23 cellular contexts compared by ENCODE assay signal in genomic region chr10:78571286-78571685, GRCh38.
DNase-seq lines count a peak whose midpoint lies in the region; ATAC-seq and TF ChIP-seq lines count a peak whose summit lies in the region.
"Had no signal": no experiment of that assay in that cellular context is flagged by ENCODE, and none has a peak within 500 bp of the region (broad histone marks: within the 10 kb centered on the region; RNA-seq: fewer than 3 reads in every experiment).

No MANE protein-coding gene starts in this region.

- H3K4me1 ChIP-seq in cardiac muscle cell (ENCODE audit: low read depth) (peaks cover 38% of the 10 kb centered on the region), right atrium auricular region (peaks cover 0 to 19% of the 10 kb centered on the region in 2 donors), thyroid gland (peaks cover 36 to 70% of the 10 kb centered on the region in 2 donors), body of pancreas (no peaks in the 10 kb centered on the region)
- H3K4me1 ChIP-seq: SJCRH30 had no signal

- peaks cover 2% of the 10 kb centered on the region for H3K27me3 Mint-ChIP-seq in brain
- peaks cover 23% of the 10 kb centered on the region for H3K27me3 Mint-ChIP-seq in nephron progenitor cell (ENCODE audit: low read depth, poor library complexity)
- no peaks in the 10 kb centered on the region for H3K27me3 Mint-ChIP-seq in activated T-cell treated with anti-CD3 and anti-CD28 coated beads, Interleukin-2, amount 50 U/mL, for 72 hours (ENCODE audit: low read depth)

- H3K9me3 ChIP-seq in cardiac muscle cell (ENCODE audit: low read depth) (no peaks in the 10 kb centered on the region), right atrium auricular region (no peaks in the 10 kb centered on the region), thyroid gland (no peaks in the 10 kb centered on the region), body of pancreas (no peaks in the 10 kb centered on the region)
- H3K9me3 ChIP-seq: SJCRH30 had no signal

- H3K27ac Mint-ChIP-seq in brain (peak overlapping the region; percentile 58 to 91 (median 81)), nephron progenitor cell (peak overlapping the region; percentile 40)
- no peak overlapping the region for H3K27ac Mint-ChIP-seq in activated T-cell treated with anti-CD3 and anti-CD28 coated beads, Interleukin-2, amount 50 U/mL, for 72 hours
- H3K27ac Mint-ChIP-seq: CD4-positive, alpha-beta memory T cell had no signal

- peak overlapping the region; percentile 80 for H3K27ac ChIP-seq in cardiac muscle cell
- no peak overlapping the region for H3K27ac ChIP-seq in right atrium auricular region
- H3K27ac ChIP-seq in thyroid gland: peak overlapping the region; percentile 74 to 92 (median 87)
- H3K27ac ChIP-seq in body of pancreas: no peak overlapping the region
- H3K27ac ChIP-seq: GM23248, PC-9, SJCRH30 had no signal

- no peaks in the 10 kb centered on the region for H3K36me3 ChIP-seq in cardiac muscle cell
- no peaks in the 10 kb centered on the region for H3K36me3 ChIP-seq in right atrium auricular region
- no peaks in the 10 kb centered on the region for H3K36me3 ChIP-seq in thyroid gland
- no peaks in the 10 kb centered on the region for H3K36me3 ChIP-seq in body of pancreas (replicated peaks in 1 of 2; ENCODE audit: insufficient read depth in 1 of 2, low read depth in 2 of 2)
- H3K36me3 ChIP-seq: SJCRH30 had no signal

- H3K4me3 Mint-ChIP-seq in brain: no peak overlapping the region
- no peak overlapping the region for H3K4me3 Mint-ChIP-seq in nephron progenitor cell
- no peak overlapping the region for H3K4me3 Mint-ChIP-seq in activated T-cell treated with anti-CD3 and anti-CD28 coated beads, Interleukin-2, amount 50 U/mL, for 72 hours
- H3K4me3 Mint-ChIP-seq: CD4-positive, alpha-beta memory T cell; H9 had no signal

- TF ChIP-seq POLR2A in thyroid gland (IDR thresholded peaks at IDR 0.05) (no peak), body of pancreas (IDR thresholded peaks at IDR 0.05) (no peak)

- DNase-seq in cardiac muscle cell (ENCODE audit: low read depth in 1 of 2, low spot score in 1 of 2) (no peak), right atrium auricular region (ENCODE audit: low spot score) (no peak), nephron progenitor cell (no peak), thyroid gland (peak; percentile 43 to 44), medulla oblongata (ENCODE audit: extremely low spot score) (no peak), body of pancreas (no peak)
- no peak for DNase-seq in activated T-cell treated with anti-CD3 and anti-CD28 coated beads, Interleukin-2, amount 50 U/mL, for 72 hours
- DNase-seq: CD4-positive, alpha-beta memory T cell; DMS 273 treated with DMSO at 0.1 percent for 48 hours; DND-41; GM23248; H9; NCI-H1105 treated with DMSO at 0.1 percent for 48 hours; NCI-H1694 treated with DMSO at 0.1 percent for 48 hours; NCI-H2081; NCI-H446 treated with DMSO at 0.1 percent for 48 hours; NCI-H526; NCI-H82; NK-92 treated with Interleukin-12 subunit alpha and Interleukin-12 subunit beta, amount 100 ng/mL, for 24 hours; PC-9; SJCRH30 had no signal

- 83 to 84% methylated on average over 7 of the region's 7 CpGs for WGBS in thyroid gland, 2 donors
- 91 to 92% methylated on average over 7 of the region's 7 CpGs for WGBS in body of pancreas, 2 donors

- H3K36me3 Mint-ChIP-seq in brain: no peaks in the 10 kb centered on the region
- H3K36me3 Mint-ChIP-seq in nephron progenitor cell (ENCODE audit: low read depth): no peaks in the 10 kb centered on the region
- no peaks in the 10 kb centered on the region for H3K36me3 Mint-ChIP-seq in activated T-cell treated with anti-CD3 and anti-CD28 coated beads, Interleukin-2, amount 50 U/mL, for 72 hours (ENCODE audit: insufficient read depth in 2 of 2)
- H3K36me3 Mint-ChIP-seq: CD4-positive, alpha-beta memory T cell had no signal

- H3K4me1 Mint-ChIP-seq in brain (peaks cover 90% of the 10 kb centered on the region), nephron progenitor cell (peaks cover 92% of the 10 kb centered on the region)
- no peaks in the 10 kb centered on the region for H3K4me1 Mint-ChIP-seq in activated T-cell treated with anti-CD3 and anti-CD28 coated beads, Interleukin-2, amount 50 U/mL, for 72 hours (ENCODE audit: low read depth)
- H3K4me1 Mint-ChIP-seq: CD4-positive, alpha-beta memory T cell had no signal

- no peak for ATAC-seq in activated T-cell treated with anti-CD3 and anti-CD28 coated beads, Interleukin-2, amount 50 U/mL, for 72 hours (replicated peaks in 1 of 2)
- ATAC-seq in body of pancreas: no peak
- ATAC-seq: K562 had no signal

- TF ChIP-seq CTCF in cardiac muscle cell (IDR thresholded peaks at IDR 0.05; ENCODE audit: low read depth, low read length): no peak
- no peak for TF ChIP-seq CTCF in right atrium auricular region (IDR thresholded peaks at IDR 0.05)
- no peak for TF ChIP-seq CTCF in brain (conservative IDR thresholded peaks at IDR 0.05)
- no peak for TF ChIP-seq CTCF in nephron progenitor cell (IDR thresholded peaks at IDR 0.05)
- TF ChIP-seq CTCF in thyroid gland (IDR thresholded peaks at IDR 0.05): no peak
- no peak for TF ChIP-seq CTCF in body of pancreas (IDR thresholded peaks at IDR 0.05)

- H3K9me3 Mint-ChIP-seq in brain: peaks cover 0 to 7% (median 3%) of the 10 kb centered on the region in 5 experiments
- peaks cover 4% of the 10 kb centered on the region for H3K9me3 Mint-ChIP-seq in nephron progenitor cell
- no peaks in the 10 kb centered on the region for H3K9me3 Mint-ChIP-seq in activated T-cell treated with anti-CD3 and anti-CD28 coated beads, Interleukin-2, amount 50 U/mL, for 72 hours
- H3K9me3 Mint-ChIP-seq: H9 had no signal

- intact Hi-C loops in thyroid gland (cut with DNase I): no loop called here
- intact Hi-C loops in body of pancreas (cut with DNase I): no loop called here

- H3K4me3 ChIP-seq in cardiac muscle cell: no peak overlapping the region
- no peak overlapping the region for H3K4me3 ChIP-seq in right atrium auricular region
- H3K4me3 ChIP-seq in thyroid gland (replicated peaks in 1 of 3): no peak overlapping the region
- no peak overlapping the region for H3K4me3 ChIP-seq in body of pancreas
- H3K4me3 ChIP-seq: GM23248, K562, PC-9, SJCRH30 had no signal

- H3K27me3 ChIP-seq in cardiac muscle cell (no peaks in the 10 kb centered on the region), right atrium auricular region (no peaks in the 10 kb centered on the region), thyroid gland (no peaks in the 10 kb centered on the region), body of pancreas (no peaks in the 10 kb centered on the region)
- H3K27me3 ChIP-seq: SJCRH30 had no signal

Comparison
In these comparisons a context has a peak if more than half of its experiments do, and no peak if none do; other contexts are left out.
1. H3K27ac ChIP-seq: peak in cardiac muscle cell (single experiment) and thyroid gland (3 of 3); none in right atrium auricular region (0 of 2) and body of pancreas (0 of 4).
2. DNase-seq: peak in thyroid gland (2 of 2); none in cardiac muscle cell (0 of 2), right atrium auricular region (single experiment), nephron progenitor cell (single experiment), activated T-cell treated with anti-CD3 and anti-CD28 coated beads, Interleukin-2, amount 50 U/mL, for 72 hours (0 of 2), medulla oblongata (single experiment) and body of pancreas (0 of 4).